23 cellular contexts compared by ENCODE assay signal in the genomic region with DNA sequence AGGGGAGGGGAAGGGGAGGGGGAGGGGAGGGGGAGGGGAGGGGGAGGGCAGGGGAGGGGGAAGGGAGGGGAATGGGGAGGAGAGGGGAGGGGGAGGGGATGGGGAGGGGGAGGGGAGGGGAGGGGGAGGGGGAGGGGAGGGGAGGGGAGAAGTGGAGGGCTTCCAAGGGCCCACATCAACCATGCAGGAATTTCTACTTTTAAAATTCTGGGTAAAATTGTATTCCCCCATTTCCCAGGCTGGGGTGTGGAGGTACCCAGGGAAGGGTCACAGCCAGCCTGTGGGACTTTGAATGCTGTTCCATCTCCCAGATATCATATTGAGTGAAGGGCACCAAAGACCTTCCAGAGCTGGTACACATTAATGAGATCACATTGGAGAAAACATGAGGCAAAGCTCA.
"Had no signal": no experiment of that assay in that cellular context is flagged by ENCODE, and none has a peak within 500 bp of the region (broad histone marks: within the 10 kb centered on the region; RNA-seq: fewer than 3 reads in every experiment).

No MANE protein-coding gene starts in this region.

- H3K4me1 Mint-ChIP-seq: activated naive CD4-positive, alpha-beta T cell treated with anti-CD3 and anti-CD28 coated beads, Interleukin-2, amount 50 U/mL, for 24 hours; T-helper 17 cell had no signal

- H3K36me3 Mint-ChIP-seq: activated CD8-positive, alpha-beta memory T cell treated with anti-CD3 and anti-CD28 coated beads, Interleukin-2, amount 10 ng/mL, durations not matched to agents 7 days and 5 days; WTC11 had no signal

- H3K4me3 Mint-ChIP-seq: activated CD4-positive, alpha-beta T cell treated with anti-CD3 and anti-CD28 coated beads, Interleukin-2, amount 10 ng/mL, durations not matched to agents 24 days and 14 days; activated CD8-positive, alpha-beta memory T cell treated with anti-CD3 and anti-CD28 coated beads, Interleukin-2, amount 10 ng/mL, durations not matched to agents 7 days and 5 days; activated naive CD4-positive, alpha-beta T cell treated with anti-CD3 and anti-CD28 coated beads, Interleukin-2, amount 50 U/mL, for 24 hours; activated T-cell treated with anti-CD3 and anti-CD28 coated beads, Interleukin-2, amount 50 U/mL, for 24 hours; activated T-helper 1 cell treated with anti-CD3 and anti-CD28 coated beads, Interleukin-12 subunit alpha, Interleukin-12 subunit beta, Interleukin-2, Interleukin-4 antibody, amounts not matched to agents 30 ng/mL and 10 ng/mL and 1 ng/mL, durations not matched to agents 14 hours and 24 hours and 36 hours; T-helper 17 cell; WTC11 had no signal

- H3K4me3 ChIP-seq: cardiac muscle cell, PC-9 had no signal

- H3K27ac Mint-ChIP-seq: activated CD4-positive, alpha-beta T cell treated with anti-CD3 and anti-CD28 coated beads, Interleukin-2, amount 10 ng/mL, durations not matched to agents 24 days and 14 days; activated CD8-positive, alpha-beta memory T cell treated with anti-CD3 and anti-CD28 coated beads, Interleukin-2, amount 10 ng/mL, durations not matched to agents 7 days and 5 days; activated naive CD4-positive, alpha-beta T cell treated with anti-CD3 and anti-CD28 coated beads, Interleukin-2, amount 50 U/mL, for 24 hours; activated T-cell treated with anti-CD3 and anti-CD28 coated beads, Interleukin-2, amount 50 U/mL, for 24 hours; activated T-helper 1 cell treated with anti-CD3 and anti-CD28 coated beads, Interleukin-12 subunit alpha, Interleukin-12 subunit beta, Interleukin-2, Interleukin-4 antibody, amounts not matched to agents 30 ng/mL and 10 ng/mL and 1 ng/mL, durations not matched to agents 14 hours and 24 hours and 36 hours; T-helper 17 cell; WTC11 had no signal

- DNase-seq: activated CD4-positive, alpha-beta T cell treated with anti-CD3 and anti-CD28 coated beads, Interleukin-2, amount 10 ng/mL, durations not matched to agents 24 days and 14 days; activated CD4-positive, alpha-beta T cell treated with anti-CD3 and anti-CD28 coated beads, Interleukin-2, amount 50 U/mL, for 48 hours; activated CD4-positive, CD25-positive, alpha-beta regulatory T cell treated with anti-CD3 and anti-CD28 coated beads, Interleukin-2, amount 50 U/mL, for 72 hours; activated CD8-positive, alpha-beta memory T cell treated with anti-CD3 and anti-CD28 coated beads, Interleukin-2, amount 10 ng/mL, durations not matched to agents 7 days and 5 days; activated effector memory CD4-positive, alpha-beta T cell treated with Interleukin-2 at 50 U/mL for 16 hours; activated naive CD4-positive, alpha-beta T cell; activated T-cell treated with anti-CD3 and anti-CD28 coated beads, Interleukin-2, amount 50 U/mL, for 24 hours; KG1; NCI-H1092 treated with DMSO at 0.1 percent for 48 hours; NCI-H1417 treated with DMSO at 0.1 percent for 48 hours; NCI-H1694; NCI-H2029 treated with DMSO at 0.1 percent for 48 hours; NCI-H345; NCI-H524; PC-9; SHP77 treated with DMSO at 0.1 percent for 48 hours; T-helper 17 cell; T-helper 9 cell had no signal

- H3K4me2 ChIP-seq: PC-9 had no signal

- H2AFZ ChIP-seq: PC-9 had no signal

- H3K36me3 ChIP-seq: brain microvascular endothelial cell, cardiac muscle cell had no signal

- H3K27me3 ChIP-seq: cardiac muscle cell had no signal

- H3K27ac ChIP-seq: brain microvascular endothelial cell, cardiac muscle cell, PC-9 had no signal

- H3K9me3 Mint-ChIP-seq: activated CD4-positive, alpha-beta T cell treated with anti-CD3 and anti-CD28 coated beads, Interleukin-2, amount 10 ng/mL, durations not matched to agents 24 days and 14 days; activated naive CD4-positive, alpha-beta T cell treated with anti-CD3 and anti-CD28 coated beads, Interleukin-2, amount 50 U/mL, for 24 hours; activated T-cell treated with anti-CD3 and anti-CD28 coated beads, Interleukin-2, amount 50 U/mL, for 24 hours; activated T-helper 1 cell treated with anti-CD3 and anti-CD28 coated beads, Interleukin-12 subunit alpha, Interleukin-12 subunit beta, Interleukin-2, Interleukin-4 antibody, amounts not matched to agents 30 ng/mL and 10 ng/mL and 1 ng/mL, durations not matched to agents 14 hours and 24 hours and 36 hours had no signal

- ATAC-seq: activated CD8-positive, alpha-beta memory T cell treated with anti-CD3 and anti-CD28 coated beads, Interleukin-2, amount 10 ng/mL, durations not matched to agents 7 days and 5 days; T-helper 17 cell; WTC11 had no signal
